ENCODE assay signal across 34 cellular contexts in the genomic region with DNA sequence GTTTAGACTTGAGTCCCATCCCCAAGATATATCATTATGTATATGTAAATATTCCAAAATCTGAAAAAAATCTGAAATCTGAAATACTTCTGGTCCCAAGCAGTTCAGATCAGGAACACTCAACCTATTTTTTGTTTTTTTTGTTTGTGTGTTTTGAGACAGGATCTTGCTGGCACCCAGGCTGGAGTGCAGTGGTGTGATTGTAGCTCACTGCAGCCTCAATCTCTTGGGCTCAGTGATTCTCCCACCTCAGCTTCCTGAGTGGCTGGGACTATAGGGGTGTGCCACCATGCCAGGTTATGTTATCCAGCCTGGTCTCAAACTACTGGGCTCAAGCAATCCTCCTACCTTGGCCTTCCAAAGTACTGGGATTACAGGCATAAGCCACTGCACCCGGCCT.
"Had no signal": no experiment of that assay in that cellular context is flagged by ENCODE, and none has a peak within 500 bp of the region (broad histone marks: within the 10 kb centered on the region; RNA-seq: fewer than 3 reads in every experiment).

No MANE protein-coding gene starts in this region.

- H3K27me3 ChIP-seq: MG63 had no signal

- H3K27ac ChIP-seq: KMS-11 had no signal

- H3K4me3 ChIP-seq: MG63 had no signal

- H3K9me3 ChIP-seq: MG63 had no signal

- DNase-seq: Karpas-422, Kasumi-1, MG63, MM.1S, MV-4-11, NCI-H1048, NCI-H1092, NCI-H1092 treated with DMSO at 0.1 percent for 48 hours, NCI-H1105, NCI-H1105 treated with DMSO at 0.1 percent for 48 hours, NCI-H1417, NCI-H1417 treated with DMSO at 0.1 percent for 48 hours, NCI-H1436, NCI-H1436 treated with DMSO at 0.1 percent for 48 hours, NCI-H146, NCI-H1694, NCI-H1694 treated with DMSO at 0.1 percent for 48 hours, NCI-H187, NCI-H187 treated with DMSO at 0.1 percent for 48 hours, NCI-H1930, NCI-H2029, NCI-H2029 treated with DMSO at 0.1 percent for 48 hours, NCI-H2081, NCI-H2081 treated with DMSO at 0.1 percent for 48 hours, NCI-H2107, NCI-H2171, NCI-H2171 treated with DMSO at 0.1 percent for 48 hours, NCI-H2227 treated with DMSO at 0.1 percent for 48 hours, NCI-H226, NCI-H345, NCI-H446, NCI-H446 treated with DMSO at 0.1 percent for 48 hours, NCI-H510A had no signal

- H3K36me3 ChIP-seq: MG63 had no signal
